Comparison of ENCODE assay signal across 1 cellular context in genomic region chr10:88728107-88728763, GRCh38.
TF ChIP-seq lines count a peak whose summit lies in the region.

No MANE protein-coding gene starts in this region.

TF ChIP-seq in WTC11, 78 proteins besides CTCF, POLR2A, EP300 and RAD21 (continued from another document):
- TF ChIP-seq, protein P1, sequence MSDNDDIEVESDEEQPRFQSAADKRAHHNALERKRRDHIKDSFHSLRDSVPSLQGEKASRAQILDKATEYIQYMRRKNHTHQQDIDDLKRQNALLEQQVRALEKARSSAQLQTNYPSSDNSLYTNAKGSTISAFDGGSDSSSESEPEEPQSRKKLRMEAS (CRISPR knock-in tag; IDR thresholded peaks at IDR 0.05): peak; percentile 76
- TF ChIP-seq, protein P2, sequence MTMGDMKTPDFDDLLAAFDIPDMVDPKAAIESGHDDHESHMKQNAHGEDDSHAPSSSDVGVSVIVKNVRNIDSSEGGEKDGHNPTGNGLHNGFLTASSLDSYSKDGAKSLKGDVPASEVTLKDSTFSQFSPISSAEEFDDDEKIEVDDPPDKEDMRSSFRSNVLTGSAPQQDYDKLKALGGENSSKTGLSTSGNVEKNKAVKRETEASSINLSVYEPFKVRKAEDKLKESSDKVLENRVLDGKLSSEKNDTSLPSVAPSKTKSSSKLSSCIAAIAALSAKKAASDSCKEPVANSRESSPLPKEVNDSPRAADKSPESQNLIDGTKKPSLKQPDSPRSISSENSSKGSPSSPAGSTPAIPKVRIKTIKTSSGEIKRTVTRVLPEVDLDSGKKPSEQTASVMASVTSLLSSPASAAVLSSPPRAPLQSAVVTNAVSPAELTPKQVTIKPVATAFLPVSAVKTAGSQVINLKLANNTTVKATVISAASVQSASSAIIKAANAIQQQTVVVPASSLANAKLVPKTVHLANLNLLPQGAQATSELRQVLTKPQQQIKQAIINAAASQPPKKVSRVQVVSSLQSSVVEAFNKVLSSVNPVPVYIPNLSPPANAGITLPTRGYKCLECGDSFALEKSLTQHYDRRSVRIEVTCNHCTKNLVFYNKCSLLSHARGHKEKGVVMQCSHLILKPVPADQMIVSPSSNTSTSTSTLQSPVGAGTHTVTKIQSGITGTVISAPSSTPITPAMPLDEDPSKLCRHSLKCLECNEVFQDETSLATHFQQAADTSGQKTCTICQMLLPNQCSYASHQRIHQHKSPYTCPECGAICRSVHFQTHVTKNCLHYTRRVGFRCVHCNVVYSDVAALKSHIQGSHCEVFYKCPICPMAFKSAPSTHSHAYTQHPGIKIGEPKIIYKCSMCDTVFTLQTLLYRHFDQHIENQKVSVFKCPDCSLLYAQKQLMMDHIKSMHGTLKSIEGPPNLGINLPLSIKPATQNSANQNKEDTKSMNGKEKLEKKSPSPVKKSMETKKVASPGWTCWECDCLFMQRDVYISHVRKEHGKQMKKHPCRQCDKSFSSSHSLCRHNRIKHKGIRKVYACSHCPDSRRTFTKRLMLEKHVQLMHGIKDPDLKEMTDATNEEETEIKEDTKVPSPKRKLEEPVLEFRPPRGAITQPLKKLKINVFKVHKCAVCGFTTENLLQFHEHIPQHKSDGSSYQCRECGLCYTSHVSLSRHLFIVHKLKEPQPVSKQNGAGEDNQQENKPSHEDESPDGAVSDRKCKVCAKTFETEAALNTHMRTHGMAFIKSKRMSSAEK (CRISPR knock-in tag; IDR thresholded peaks at IDR 0.05; ENCODE audit: borderline replicate concordance): 0 out of 2 replicates have a peak, but pooled peaks have one; percentile 54
- TF ChIP-seq, protein P3, sequence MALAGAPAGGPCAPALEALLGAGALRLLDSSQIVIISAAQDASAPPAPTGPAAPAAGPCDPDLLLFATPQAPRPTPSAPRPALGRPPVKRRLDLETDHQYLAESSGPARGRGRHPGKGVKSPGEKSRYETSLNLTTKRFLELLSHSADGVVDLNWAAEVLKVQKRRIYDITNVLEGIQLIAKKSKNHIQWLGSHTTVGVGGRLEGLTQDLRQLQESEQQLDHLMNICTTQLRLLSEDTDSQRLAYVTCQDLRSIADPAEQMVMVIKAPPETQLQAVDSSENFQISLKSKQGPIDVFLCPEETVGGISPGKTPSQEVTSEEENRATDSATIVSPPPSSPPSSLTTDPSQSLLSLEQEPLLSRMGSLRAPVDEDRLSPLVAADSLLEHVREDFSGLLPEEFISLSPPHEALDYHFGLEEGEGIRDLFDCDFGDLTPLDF (CRISPR knock-in tag; IDR thresholded peaks at IDR 0.05): no peak
- TF ChIP-seq ETV6 (CRISPR knock-in tag; IDR thresholded peaks at IDR 0.05) (peak; percentile 72; the same call in 1 of the 2 replicates), RELA (CRISPR knock-in tag; IDR thresholded peaks at IDR 0.05; ENCODE audit: borderline replicate concordance) (no peak), NFE2L1 (CRISPR knock-in tag; IDR thresholded peaks at IDR 0.05) (no peak), CDX4 (CRISPR knock-in tag; IDR thresholded peaks at IDR 0.05; ENCODE audit: borderline replicate concordance) (no peak), ZNF396 (CRISPR knock-in tag; IDR thresholded peaks at IDR 0.05; ENCODE audit: borderline replicate concordance) (peak; percentile 85; the same call in 1 of the 2 replicates), ZNF416 (CRISPR knock-in tag; IDR thresholded peaks at IDR 0.05) (peak; percentile 59; the same call in 1 of the 2 replicates), NR3C1 (CRISPR knock-in tag; conservative IDR thresholded peaks at IDR 0.05; ENCODE audit: low read depth) (peak; percentile 89; the same call in 1 of the 2 replicates), CBFB (CRISPR knock-in tag; IDR thresholded peaks at IDR 0.05; ENCODE audit: low read depth) (0 out of 2 replicates have a peak, but pooled peaks have one; percentile 91), SP1 (CRISPR knock-in tag; conservative IDR thresholded peaks at IDR 0.05) (no peak; the same call in 1 of the 2 replicates), TEAD1 (CRISPR knock-in tag; IDR thresholded peaks at IDR 0.05) (peak; percentile 46; the same call in 1 of the 2 replicates), TP53 (CRISPR knock-in tag; IDR thresholded peaks at IDR 0.05) (no peak), ATF6 (CRISPR knock-in tag; IDR thresholded peaks at IDR 0.05) (no peak), MXD4 (CRISPR knock-in tag; IDR thresholded peaks at IDR 0.05; ENCODE audit: borderline replicate concordance) (no peak), ZNF671 (CRISPR knock-in tag; IDR thresholded peaks at IDR 0.05) (no peak), ZNF232 (CRISPR knock-in tag; IDR thresholded peaks at IDR 0.05) (0 out of 2 replicates have a peak, but pooled peaks have one; percentile 70)
- TF ChIP-seq, protein P4, sequence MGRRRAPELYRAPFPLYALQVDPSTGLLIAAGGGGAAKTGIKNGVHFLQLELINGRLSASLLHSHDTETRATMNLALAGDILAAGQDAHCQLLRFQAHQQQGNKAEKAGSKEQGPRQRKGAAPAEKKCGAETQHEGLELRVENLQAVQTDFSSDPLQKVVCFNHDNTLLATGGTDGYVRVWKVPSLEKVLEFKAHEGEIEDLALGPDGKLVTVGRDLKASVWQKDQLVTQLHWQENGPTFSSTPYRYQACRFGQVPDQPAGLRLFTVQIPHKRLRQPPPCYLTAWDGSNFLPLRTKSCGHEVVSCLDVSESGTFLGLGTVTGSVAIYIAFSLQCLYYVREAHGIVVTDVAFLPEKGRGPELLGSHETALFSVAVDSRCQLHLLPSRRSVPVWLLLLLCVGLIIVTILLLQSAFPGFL (CRISPR knock-in tag; IDR thresholded peaks at IDR 0.05; ENCODE audit: borderline replicate concordance): no peak
- TF ChIP-seq, protein P5, sequence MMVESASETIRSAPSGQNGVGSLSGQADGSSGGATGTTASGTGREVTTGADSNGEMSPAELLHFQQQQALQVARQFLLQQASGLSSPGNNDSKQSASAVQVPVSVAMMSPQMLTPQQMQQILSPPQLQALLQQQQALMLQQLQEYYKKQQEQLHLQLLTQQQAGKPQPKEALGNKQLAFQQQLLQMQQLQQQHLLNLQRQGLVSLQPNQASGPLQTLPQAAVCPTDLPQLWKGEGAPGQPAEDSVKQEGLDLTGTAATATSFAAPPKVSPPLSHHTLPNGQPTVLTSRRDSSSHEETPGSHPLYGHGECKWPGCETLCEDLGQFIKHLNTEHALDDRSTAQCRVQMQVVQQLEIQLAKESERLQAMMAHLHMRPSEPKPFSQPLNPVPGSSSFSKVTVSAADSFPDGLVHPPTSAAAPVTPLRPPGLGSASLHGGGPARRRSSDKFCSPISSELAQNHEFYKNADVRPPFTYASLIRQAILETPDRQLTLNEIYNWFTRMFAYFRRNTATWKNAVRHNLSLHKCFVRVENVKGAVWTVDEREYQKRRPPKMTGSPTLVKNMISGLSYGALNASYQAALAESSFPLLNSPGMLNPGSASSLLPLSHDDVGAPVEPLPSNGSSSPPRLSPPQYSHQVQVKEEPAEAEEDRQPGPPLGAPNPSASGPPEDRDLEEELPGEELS (CRISPR knock-in tag; IDR thresholded peaks at IDR 0.05): no peak
- TF ChIP-seq, protein P6, sequence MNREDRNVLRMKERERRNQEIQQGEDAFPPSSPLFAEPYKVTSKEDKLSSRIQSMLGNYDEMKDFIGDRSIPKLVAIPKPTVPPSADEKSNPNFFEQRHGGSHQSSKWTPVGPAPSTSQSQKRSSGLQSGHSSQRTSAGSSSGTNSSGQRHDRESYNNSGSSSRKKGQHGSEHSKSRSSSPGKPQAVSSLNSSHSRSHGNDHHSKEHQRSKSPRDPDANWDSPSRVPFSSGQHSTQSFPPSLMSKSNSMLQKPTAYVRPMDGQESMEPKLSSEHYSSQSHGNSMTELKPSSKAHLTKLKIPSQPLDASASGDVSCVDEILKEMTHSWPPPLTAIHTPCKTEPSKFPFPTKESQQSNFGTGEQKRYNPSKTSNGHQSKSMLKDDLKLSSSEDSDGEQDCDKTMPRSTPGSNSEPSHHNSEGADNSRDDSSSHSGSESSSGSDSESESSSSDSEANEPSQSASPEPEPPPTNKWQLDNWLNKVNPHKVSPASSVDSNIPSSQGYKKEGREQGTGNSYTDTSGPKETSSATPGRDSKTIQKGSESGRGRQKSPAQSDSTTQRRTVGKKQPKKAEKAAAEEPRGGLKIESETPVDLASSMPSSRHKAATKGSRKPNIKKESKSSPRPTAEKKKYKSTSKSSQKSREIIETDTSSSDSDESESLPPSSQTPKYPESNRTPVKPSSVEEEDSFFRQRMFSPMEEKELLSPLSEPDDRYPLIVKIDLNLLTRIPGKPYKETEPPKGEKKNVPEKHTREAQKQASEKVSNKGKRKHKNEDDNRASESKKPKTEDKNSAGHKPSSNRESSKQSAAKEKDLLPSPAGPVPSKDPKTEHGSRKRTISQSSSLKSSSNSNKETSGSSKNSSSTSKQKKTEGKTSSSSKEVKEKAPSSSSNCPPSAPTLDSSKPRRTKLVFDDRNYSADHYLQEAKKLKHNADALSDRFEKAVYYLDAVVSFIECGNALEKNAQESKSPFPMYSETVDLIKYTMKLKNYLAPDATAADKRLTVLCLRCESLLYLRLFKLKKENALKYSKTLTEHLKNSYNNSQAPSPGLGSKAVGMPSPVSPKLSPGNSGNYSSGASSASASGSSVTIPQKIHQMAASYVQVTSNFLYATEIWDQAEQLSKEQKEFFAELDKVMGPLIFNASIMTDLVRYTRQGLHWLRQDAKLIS (CRISPR knock-in tag; IDR thresholded peaks at IDR 0.05; ENCODE audit: borderline replicate concordance): 0 out of 2 replicates have a peak, but pooled peaks have one; percentile 55
- TF ChIP-seq, protein P7, sequence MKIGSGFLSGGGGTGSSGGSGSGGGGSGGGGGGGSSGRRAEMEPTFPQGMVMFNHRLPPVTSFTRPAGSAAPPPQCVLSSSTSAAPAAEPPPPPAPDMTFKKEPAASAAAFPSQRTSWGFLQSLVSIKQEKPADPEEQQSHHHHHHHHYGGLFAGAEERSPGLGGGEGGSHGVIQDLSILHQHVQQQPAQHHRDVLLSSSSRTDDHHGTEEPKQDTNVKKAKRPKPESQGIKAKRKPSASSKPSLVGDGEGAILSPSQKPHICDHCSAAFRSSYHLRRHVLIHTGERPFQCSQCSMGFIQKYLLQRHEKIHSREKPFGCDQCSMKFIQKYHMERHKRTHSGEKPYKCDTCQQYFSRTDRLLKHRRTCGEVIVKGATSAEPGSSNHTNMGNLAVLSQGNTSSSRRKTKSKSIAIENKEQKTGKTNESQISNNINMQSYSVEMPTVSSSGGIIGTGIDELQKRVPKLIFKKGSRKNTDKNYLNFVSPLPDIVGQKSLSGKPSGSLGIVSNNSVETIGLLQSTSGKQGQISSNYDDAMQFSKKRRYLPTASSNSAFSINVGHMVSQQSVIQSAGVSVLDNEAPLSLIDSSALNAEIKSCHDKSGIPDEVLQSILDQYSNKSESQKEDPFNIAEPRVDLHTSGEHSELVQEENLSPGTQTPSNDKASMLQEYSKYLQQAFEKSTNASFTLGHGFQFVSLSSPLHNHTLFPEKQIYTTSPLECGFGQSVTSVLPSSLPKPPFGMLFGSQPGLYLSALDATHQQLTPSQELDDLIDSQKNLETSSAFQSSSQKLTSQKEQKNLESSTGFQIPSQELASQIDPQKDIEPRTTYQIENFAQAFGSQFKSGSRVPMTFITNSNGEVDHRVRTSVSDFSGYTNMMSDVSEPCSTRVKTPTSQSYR (CRISPR knock-in tag; IDR thresholded peaks at IDR 0.05): peak; percentile 69; the same call in 1 of the 2 replicates
